ENCODE assay signal across 14 cellular contexts in the genomic region with DNA sequence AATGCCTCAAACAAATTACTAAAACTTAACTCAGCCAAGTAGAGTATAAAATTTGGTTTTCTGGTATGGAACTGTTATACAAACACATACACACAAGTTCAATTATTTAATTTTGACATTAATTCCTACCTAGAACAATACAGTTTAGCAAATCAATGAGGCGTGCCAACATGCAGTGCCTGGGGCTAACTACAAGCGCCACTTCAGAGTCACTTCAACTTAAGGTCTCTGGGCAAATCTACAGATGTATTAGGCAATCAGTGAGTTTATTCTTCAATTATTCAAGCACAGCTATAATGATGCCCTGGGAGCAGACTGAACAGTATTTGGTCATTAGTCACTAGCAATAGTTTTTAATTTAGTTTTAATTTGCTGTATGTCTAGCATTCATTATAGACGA. TPM values are rescaled to one million over a fixed set of nuclear protein-coding genes. Genes with fewer than 3 reads are reported as not detected.
DNase-seq lines count a peak whose midpoint lies in the region; TF ChIP-seq lines count a peak whose summit lies in the region.
"Had no signal": no experiment of that assay in that cellular context is flagged by ENCODE, and none has a peak within 500 bp of the region (broad histone marks: within the 10 kb centered on the region; RNA-seq: fewer than 3 reads in every experiment).

No MANE protein-coding gene starts in this region.

- no peaks in the 10 kb centered on the region for H3K27me3 ChIP-seq in mammary epithelial cell (ENCODE audit: insufficient read depth, low read length)
- H3K27me3 ChIP-seq: neural progenitor cell had no signal

- CTCF ChIA-PET in mammary epithelial cell (lab: Charles Lee; ENCODE audit: low non-redundant PET): no interaction called here

- no TSS peak for BruUV-seq in mammary epithelial cell (replicated peaks; lab: Mats Ljungman, UMichigan)

- H4K20me1 ChIP-seq in mammary epithelial cell (ENCODE audit: insufficient read depth, low read length): no peaks in the 10 kb centered on the region

- no peaks in the 10 kb centered on the region for H3K79me2 ChIP-seq in mammary epithelial cell (ENCODE audit: insufficient read depth, low read length)

- no peak overlapping the region for H3K27ac ChIP-seq in mammary epithelial cell (ENCODE audit: insufficient read depth, low read depth, low read length)
- H3K27ac ChIP-seq: neural progenitor cell had no signal

- DNase-seq in H4 (ENCODE audit: low spot score) (peak; percentile 88), NCI-H2029 treated with DMSO at 0.1 percent for 48 hours (lab: John Stamatoyannopoulos, UW) (peak; percentile 42), mammary epithelial cell (peak; percentile 60), retina (peak; percentile 4), NCI-H524 treated with DMSO at 0.1 percent for 48 hours (lab: John Stamatoyannopoulos, UW) (no peak), AG08395 (ENCODE audit: low spot score) (no peak)
- no peak for DNase-seq in stimulated activated CD4-positive, alpha-beta T cell treated with anti-CD3 and anti-CD28 coated beads, Interleukin-4, amount 100 ng/mL, for 1 hour
- DNase-seq: activated CD4-positive, alpha-beta T cell treated with anti-CD3 and anti-CD28 coated beads, Interleukin-2, amount 50 U/mL, for 48 hours; Calu3; left ventricle myocardium superior; NCI-H2171; T-helper 2 cell had no signal

- H3K36me3 ChIP-seq in mammary epithelial cell (ENCODE audit: insufficient read depth, low read length): no peaks in the 10 kb centered on the region
- H3K36me3 ChIP-seq: neural progenitor cell had no signal

- H3K4me3 ChIP-seq in mammary epithelial cell (replicated peaks in 1 of 3; ENCODE audit: insufficient read depth in 1 of 3, low read depth in 2 of 3, low read length in 3 of 3): no peak overlapping the region
- H3K4me3 ChIP-seq: neural progenitor cell, smooth muscle cell had no signal

- in situ Hi-C loops in mammary epithelial cell (cut with MboI; ENCODE audit: low sequenced_read_pairs in 2 of 2): no loop called here

- no peak overlapping the region for H3K9ac ChIP-seq in mammary epithelial cell (ENCODE audit: insufficient read depth, low read length)
- H3K9ac ChIP-seq: neural progenitor cell had no signal

- no peak overlapping the region for H2AFZ ChIP-seq in mammary epithelial cell (ENCODE audit: low read depth, low read length)
- H2AFZ ChIP-seq: neural progenitor cell had no signal

- TF ChIP-seq CTCF in mammary epithelial cell (conservative IDR thresholded peaks at IDR 0.05 in 1 of 2, IDR thresholded peaks at IDR 0.05 in 1 of 2; ENCODE audit: extremely low read depth in 1 of 2, insufficient read depth in 1 of 2, low read depth in 1 of 2, low read length in 2 of 2): no peak

- no peaks in the 10 kb centered on the region for H3K9me3 ChIP-seq in mammary epithelial cell (replicated peaks; ENCODE audit: insufficient read depth, low read length)

- peaks cover 11% of the 10 kb centered on the region for H3K4me1 ChIP-seq in mammary epithelial cell (ENCODE audit: insufficient read depth, low read length)

- no peak overlapping the region for H3K4me2 ChIP-seq in mammary epithelial cell (ENCODE audit: insufficient read depth, low read depth, low read length)
- H3K4me2 ChIP-seq: neural progenitor cell, smooth muscle cell had no signal

- intact Hi-C loops in mammary epithelial cell (cut with micrococcal nuclease): loop anchor here (5.0 kb wide), 1 partner anchor 51 kb away; a partner anchor contains a TSS

- WGBS in mammary epithelial cell (ENCODE audit: low coverage, missing lambda C conversion rate): 3% methylated on average over 3 of the region's 3 CpGs

- dilution Hi-C loops in mammary epithelial cell (cut with HindIII; ENCODE audit: low sequenced_read_pairs): no loop called here

RNA-seq across cellular contexts. Expression of a gene that starts 51.6 kb away (rescaled TPM):
- total RNA-seq in H4 (2014; rRNA removed; shearing (Covaris generic)): 149 and 171 TPM in 2 replicates
- total RNA-seq in mammary epithelial cell: 10 to 100 TPM; 26.0 to 42.3 TPM
- polyA plus RNA-seq in mammary epithelial cell: 37.6 TPM
- 30.9 TPM for polyA minus RNA-seq in mammary epithelial cell

Comparison
In these comparisons a context has a peak if more than half of its experiments do, and no peak if none do; other contexts are left out.
1. DNase-seq: peak in H4 (single experiment), NCI-H2029 treated with DMSO at 0.1 percent for 48 hours (single experiment), mammary epithelial cell (single experiment) and retina (single experiment); none in NCI-H524 treated with DMSO at 0.1 percent for 48 hours (single experiment), AG08395 (single experiment) and stimulated activated CD4-positive, alpha-beta T cell treated with anti-CD3 and anti-CD28 coated beads, Interleukin-4, amount 100 ng/mL, for 1 hour (single experiment).